Comparison of ENCODE assay signal across 18 cellular contexts in genomic region chr5:31213676-31214638, GRCh38. TPM values are rescaled to one million over a fixed set of nuclear protein-coding genes. Genes with fewer than 3 reads are reported as not detected.
DNase-seq lines count a peak whose midpoint lies in the region; ATAC-seq and TF ChIP-seq lines count a peak whose summit lies in the region.
"Had no signal": no experiment of that assay in that cellular context is flagged by ENCODE, and none has a peak within 500 bp of the region (broad histone marks: within the 10 kb centered on the region; RNA-seq: fewer than 3 reads in every experiment).

No MANE protein-coding gene starts in this region.

- H3K27ac Mint-ChIP-seq in nephron progenitor cell, result peak overlapping the region; percentile 90
- no peak overlapping the region for H3K27ac Mint-ChIP-seq in activated naive CD4-positive, alpha-beta T cell treated with anti-CD3 and anti-CD28 coated beads, Interleukin-2, amount 10 ng/mL, durations not matched to agents 7 days and 5 days
- H3K27ac Mint-ChIP-seq in CD8-positive, alpha-beta memory T cell, result no peak overlapping the region
- H3K27ac Mint-ChIP-seq: activated naive CD8-positive, alpha-beta T cell treated with anti-CD3 and anti-CD28 coated beads for 36 hours had no signal

- 15 to 17% methylated on average over 11 of the region's 11 CpGs for WGBS in body of pancreas, 2 donors

- no peaks in the 10 kb centered on the region for H3K27me3 Mint-ChIP-seq in nephron progenitor cell (ENCODE audit: low read depth, poor library complexity)
- no peaks in the 10 kb centered on the region for H3K27me3 Mint-ChIP-seq in activated naive CD4-positive, alpha-beta T cell treated with anti-CD3 and anti-CD28 coated beads, Interleukin-2, amount 10 ng/mL, durations not matched to agents 7 days and 5 days
- H3K27me3 Mint-ChIP-seq in CD8-positive, alpha-beta memory T cell, result peaks cover 2 to 3% of the 10 kb centered on the region in 2 donors
- H3K27me3 Mint-ChIP-seq: activated naive CD8-positive, alpha-beta T cell treated with anti-CD3 and anti-CD28 coated beads for 36 hours had no signal

- H3K27ac ChIP-seq in body of pancreas, result no peak overlapping the region
- H3K27ac ChIP-seq in CD8-positive, alpha-beta memory T cell (ENCODE audit: low read depth, low read length), result no peak overlapping the region
- H3K27ac ChIP-seq: C4-2B had no signal

- peaks cover 4% of the 10 kb centered on the region for H3K4me1 ChIP-seq in body of pancreas
- H3K4me1 ChIP-seq in CD8-positive, alpha-beta memory T cell (ENCODE audit: insufficient read depth, low read length), result no peaks in the 10 kb centered on the region

- H3K4me1 Mint-ChIP-seq in nephron progenitor cell, result peaks cover 28% of the 10 kb centered on the region
- no peaks in the 10 kb centered on the region for H3K4me1 Mint-ChIP-seq in activated naive CD4-positive, alpha-beta T cell treated with anti-CD3 and anti-CD28 coated beads, Interleukin-2, amount 10 ng/mL, durations not matched to agents 7 days and 5 days
- no peaks in the 10 kb centered on the region for H3K4me1 Mint-ChIP-seq in CD8-positive, alpha-beta memory T cell
- H3K4me1 Mint-ChIP-seq: activated naive CD8-positive, alpha-beta T cell treated with anti-CD3 and anti-CD28 coated beads for 36 hours had no signal

- CTCF ChIA-PET in activated naive CD4-positive, alpha-beta T cell treated with anti-CD3 and anti-CD28 coated beads, Interleukin-2, amount 10 ng/mL, durations not matched to agents 7 days and 5 days (lab: Charles Lee), result interaction anchor here (0.7 kb wide), 1 partner anchor 27 kb away, joined by 3 read pairs; no protein-coding TSS in a partner anchor
- CTCF ChIA-PET in CD8-positive, alpha-beta memory T cell (lab: Charles Lee), result no interaction called here

- H3K4me3 ChIP-seq in body of pancreas, result no peak overlapping the region
- no peak overlapping the region for H3K4me3 ChIP-seq in CD8-positive, alpha-beta memory T cell (ENCODE audit: low read length)

- no peaks in the 10 kb centered on the region for H3K27me3 ChIP-seq in body of pancreas
- no peaks in the 10 kb centered on the region for H3K27me3 ChIP-seq in CD8-positive, alpha-beta memory T cell (ENCODE audit: insufficient read depth, low read length, poor library complexity, severe bottlenecking)

- POLR2A ChIA-PET in CD8-positive, alpha-beta memory T cell (lab: Charles Lee), result no interaction called here

- no peak for TF ChIP-seq POLR2A in body of pancreas (IDR thresholded peaks at IDR 0.05)

- H3K36me3 Mint-ChIP-seq in nephron progenitor cell (ENCODE audit: low read depth), result peaks cover 11% of the 10 kb centered on the region
- no peaks in the 10 kb centered on the region for H3K36me3 Mint-ChIP-seq in activated naive CD4-positive, alpha-beta T cell treated with anti-CD3 and anti-CD28 coated beads, Interleukin-2, amount 10 ng/mL, durations not matched to agents 7 days and 5 days
- no peaks in the 10 kb centered on the region for H3K36me3 Mint-ChIP-seq in CD8-positive, alpha-beta memory T cell
- H3K36me3 Mint-ChIP-seq: activated naive CD8-positive, alpha-beta T cell treated with anti-CD3 and anti-CD28 coated beads for 36 hours had no signal

- H3K9me3 Mint-ChIP-seq in nephron progenitor cell, result no peaks in the 10 kb centered on the region
- H3K9me3 Mint-ChIP-seq in activated naive CD4-positive, alpha-beta T cell treated with anti-CD3 and anti-CD28 coated beads, Interleukin-2, amount 10 ng/mL, durations not matched to agents 7 days and 5 days, result no peaks in the 10 kb centered on the region
- peaks cover 0 to 2% (median 0%) of the 10 kb centered on the region in 5 donors for H3K9me3 Mint-ChIP-seq in CD8-positive, alpha-beta memory T cell
- H3K9me3 Mint-ChIP-seq: activated naive CD8-positive, alpha-beta T cell treated with anti-CD3 and anti-CD28 coated beads for 36 hours had no signal

- peak; percentile 22 for ATAC-seq in Right ventricle myocardium superior (ENCODE audit: poor library complexity)
- no peak for ATAC-seq in left cardiac atrium
- ATAC-seq in body of pancreas, result peak; percentile 30
- no peak for ATAC-seq in HG03280 (IDR thresholded peaks at IDR 0.05; ENCODE audit: unreplicated experiment)
- no peak for ATAC-seq in HG03196 (IDR thresholded peaks at IDR 0.05; ENCODE audit: unreplicated experiment)
- ATAC-seq: SK-N-SH treated with all-trans-retinoic acid at 6 μM for 48 hours had no signal

- TF ChIP-seq CTCF in body of pancreas (IDR thresholded peaks at IDR 0.05) (no peak), nephron progenitor cell (IDR thresholded peaks at IDR 0.05) (no peak)

- DNase-seq in Right ventricle myocardium superior (no peak), left cardiac atrium (no peak), body of pancreas (no peak), nephron progenitor cell (no peak)
- no peak for DNase-seq in activated naive CD4-positive, alpha-beta T cell treated with anti-CD3 and anti-CD28 coated beads, Interleukin-2, amount 10 ng/mL, durations not matched to agents 7 days and 5 days
- no peak for DNase-seq in CD8-positive, alpha-beta memory T cell
- DNase-seq: 8988T; activated CD4-positive, alpha-beta T cell treated with anti-CD3 and anti-CD28 coated beads, Interleukin-2, amount 50 U/mL, for 4 hours; activated naive CD8-positive, alpha-beta T cell treated with anti-CD3 and anti-CD28 coated beads for 36 hours; activated T-cell treated with anti-CD3 and anti-CD28 coated beads, Interleukin-2, amount 50 U/mL, for 48 hours; HCEC 1CT; MM.1S; NCI-H2171 treated with DMSO at 0.1 percent for 48 hours had no signal

- no peaks in the 10 kb centered on the region for H3K36me3 ChIP-seq in body of pancreas (replicated peaks in 1 of 2; ENCODE audit: insufficient read depth in 1 of 2, low read depth in 2 of 2)
- no peaks in the 10 kb centered on the region for H3K36me3 ChIP-seq in CD8-positive, alpha-beta memory T cell (ENCODE audit: insufficient read depth, low read length)

- H3K4me3 Mint-ChIP-seq in nephron progenitor cell, result no peak overlapping the region
- no peak overlapping the region for H3K4me3 Mint-ChIP-seq in activated naive CD4-positive, alpha-beta T cell treated with anti-CD3 and anti-CD28 coated beads, Interleukin-2, amount 10 ng/mL, durations not matched to agents 7 days and 5 days
- no peak overlapping the region for H3K4me3 Mint-ChIP-seq in CD8-positive, alpha-beta memory T cell
- H3K4me3 Mint-ChIP-seq: activated naive CD8-positive, alpha-beta T cell treated with anti-CD3 and anti-CD28 coated beads for 36 hours had no signal

- intact Hi-C loops in Right ventricle myocardium superior (cut with DNase I), result no loop called here
- intact Hi-C loops in left cardiac atrium (cut with DNase I), result no loop called here
- intact Hi-C loops in body of pancreas (cut with DNase I), result no loop called here

- no peaks in the 10 kb centered on the region for H3K9me3 ChIP-seq in body of pancreas
- H3K9me3 ChIP-seq in CD8-positive, alpha-beta memory T cell (ENCODE audit: low read length), result no peaks in the 10 kb centered on the region

RNA-seq across cellular contexts. Expression of gene CDH6, which starts 20.5 kb away (rescaled TPM):
- 3.1 TPM for total RNA-seq in Right ventricle myocardium superior
- total RNA-seq in left cardiac atrium, result 1 to 10 TPM; 2.2 to 2.3 TPM
- total RNA-seq in body of pancreas, result under 1 TPM; 0.78 to 0.99 TPM
- total RNA-seq in CD8-positive, alpha-beta memory T cell, result not detected
- polyA plus RNA-seq in CD8-positive, alpha-beta memory T cell, result not detected
- total RNA-seq: activated naive CD8-positive, alpha-beta T cell treated with anti-CD3 and anti-CD28 coated beads for 36 hours; myocyte had no signal

Comparison
In these comparisons a context has a peak if more than half of its experiments do, and no peak if none do; other contexts are left out.
1. ATAC-seq: peak in Right ventricle myocardium superior (single experiment) and body of pancreas (single experiment); none in left cardiac atrium (0 of 2), HG03280 (single experiment) and HG03196 (single experiment).